In genomic region chr9:135906291-135907005, GRCh38 we compare ENCODE assay signal across 8 cellular contexts. TPM values are rescaled to one million over a fixed set of nuclear protein-coding genes. Genes with fewer than 3 reads are reported as not detected.
DNase-seq lines count a peak whose midpoint lies in the region; ATAC-seq and TF ChIP-seq lines count a peak whose summit lies in the region.

No MANE protein-coding gene starts in this region.

- H3K27me3 ChIP-seq in cardiac muscle cell (no peaks in the 10 kb centered on the region), duodenal mucosa (ENCODE audit: control insufficient read depth in 1 of 2, insufficient read depth in 2 of 2, low read length in 2 of 2) (no peaks in the 10 kb centered on the region)

- H3K4me1 ChIP-seq in cardiac muscle cell (ENCODE audit: low read depth): peaks cover 11% of the 10 kb centered on the region
- peaks cover 25% of the 10 kb centered on the region in 2 donors for H3K4me1 ChIP-seq in duodenal mucosa (ENCODE audit: control insufficient read depth in 1 of 2, insufficient read depth in 2 of 2, low read length in 2 of 2)

- intact Hi-C loops in cardiac septum (cut with DNase I): loop anchor here (2.0 to 5.0 kb wide), 3 partner anchors 39 to 211 kb away; partner anchors contain the start of genes TMEM250 and UBAC1

- DNase-seq in cardiac muscle cell (ENCODE audit: low read depth in 1 of 2, low spot score in 1 of 2) (peak; percentile 55 to 60), cardiac septum (ENCODE audit: low spot score) (no peak), RPMI8226 (peak; percentile 31), myocyte (ENCODE audit: low read depth) (peak; percentile 52), amniotic stem cell (lab: John Stamatoyannopoulos, UW) (no peak)

- peak; percentile 0 for ATAC-seq in HG02970 (IDR thresholded peaks at IDR 0.05; ENCODE audit: low FRiP score, unreplicated experiment)
- no peak for ATAC-seq in HG02870 (IDR thresholded peaks at IDR 0.05; ENCODE audit: unreplicated experiment)

- no peak for TF ChIP-seq CTCF in cardiac muscle cell (IDR thresholded peaks at IDR 0.05; ENCODE audit: low read depth, low read length)

- H3K9ac ChIP-seq in duodenal mucosa (ENCODE audit: low read depth in 1 of 2, low read length in 2 of 2): peak overlapping the region in 1 of 2 donors; percentile 22

- H3K4me3 ChIP-seq in cardiac muscle cell: peak overlapping the region; percentile 73
- H3K4me3 ChIP-seq in duodenal mucosa (ENCODE audit: low read depth in 1 of 2, low read length in 2 of 2): peak overlapping the region; percentile 57 to 65

- no peaks in the 10 kb centered on the region for H3K36me3 ChIP-seq in cardiac muscle cell
- H3K36me3 ChIP-seq in duodenal mucosa (ENCODE audit: control insufficient read depth in 1 of 2, insufficient read depth in 2 of 2, low read length in 2 of 2): peaks cover 0 to 1% of the 10 kb centered on the region in 2 donors

- no peak overlapping the region for H3K27ac ChIP-seq in cardiac muscle cell
- H3K27ac ChIP-seq in duodenal mucosa (ENCODE audit: low read depth, low read length): no peak overlapping the region

- H3K9me3 ChIP-seq in cardiac muscle cell (ENCODE audit: low read depth) (no peaks in the 10 kb centered on the region), duodenal mucosa (ENCODE audit: control insufficient read depth in 1 of 2, low read length in 2 of 2) (no peaks in the 10 kb centered on the region)

RNA-seq across cellular contexts. Expression of gene CAMSAP1, which starts 0.9 kb away (rescaled TPM):
- total RNA-seq in cardiac muscle cell: 47.1 and 64.1 TPM in 2 replicates
- polyA plus RNA-seq in cardiac muscle cell: 7.8 and 13.0 TPM in 2 replicates
- 25.5 TPM for total RNA-seq in cardiac septum
- total RNA-seq in myocyte: 45.8 and 57.8 TPM in 2 replicates
- polyA plus RNA-seq in myocyte (2012): 22.2 TPM

RNA-seq across cellular contexts. Expression of gene UBAC1, which starts 54.7 kb away (rescaled TPM):
- total RNA-seq in cardiac muscle cell (60.2 and 66.4 TPM in 2 replicates), cardiac septum (90.3 TPM), myocyte (56.7 and 68.6 TPM in 2 replicates)
- polyA plus RNA-seq in cardiac muscle cell: 48.9 and 60.1 TPM in 2 replicates
- 43.2 TPM for polyA plus RNA-seq in myocyte (2012)

Comparison
In these comparisons a context has a peak if more than half of its experiments do, and no peak if none do; other contexts are left out.
1. DNase-seq: peak in cardiac muscle cell (2 of 2), RPMI8226 (single experiment) and myocyte (single experiment); none in cardiac septum (single experiment) and amniotic stem cell (single experiment).